Comparison of ENCODE assay signal across 4 cellular contexts in the genomic region with DNA sequence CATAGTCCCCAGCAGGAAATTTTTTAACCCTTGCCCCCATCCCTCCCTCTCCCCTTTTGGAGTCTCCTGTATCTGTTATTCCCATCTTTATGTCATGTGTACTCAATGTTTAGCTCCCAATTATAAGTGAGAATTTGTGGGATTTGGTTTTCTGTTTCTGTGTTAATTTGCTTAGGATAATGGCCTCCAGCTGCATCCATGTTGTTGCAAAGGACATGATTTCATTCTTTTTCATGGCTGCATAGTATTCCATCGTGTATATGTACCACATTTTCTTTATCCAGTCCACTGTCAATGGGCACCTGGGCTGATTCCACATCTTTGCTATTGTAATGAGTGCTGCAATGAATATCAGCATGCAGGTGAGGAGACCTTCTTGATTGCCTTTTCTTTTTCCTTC.
A peak's percentile ranks its signal among the peaks of the same experiment; 100 is the strongest.
TF ChIP-seq lines count a peak whose summit lies in the region.

No MANE protein-coding gene starts in this region.

TF ChIP-seq in A549, 52 proteins besides CTCF, POLR2A, EP300 and RAD21:
- TF ChIP-seq KDM1A (IDR thresholded peaks at IDR 0.05; ENCODE audit: low read depth): 0 out of 2 replicates have a peak, but pooled peaks have one; percentile 22

TF ChIP-seq in HEK293, 187 proteins besides CTCF, POLR2A, EP300 and RAD21 (continued from another document):
- TF ChIP-seq, protein P1, sequence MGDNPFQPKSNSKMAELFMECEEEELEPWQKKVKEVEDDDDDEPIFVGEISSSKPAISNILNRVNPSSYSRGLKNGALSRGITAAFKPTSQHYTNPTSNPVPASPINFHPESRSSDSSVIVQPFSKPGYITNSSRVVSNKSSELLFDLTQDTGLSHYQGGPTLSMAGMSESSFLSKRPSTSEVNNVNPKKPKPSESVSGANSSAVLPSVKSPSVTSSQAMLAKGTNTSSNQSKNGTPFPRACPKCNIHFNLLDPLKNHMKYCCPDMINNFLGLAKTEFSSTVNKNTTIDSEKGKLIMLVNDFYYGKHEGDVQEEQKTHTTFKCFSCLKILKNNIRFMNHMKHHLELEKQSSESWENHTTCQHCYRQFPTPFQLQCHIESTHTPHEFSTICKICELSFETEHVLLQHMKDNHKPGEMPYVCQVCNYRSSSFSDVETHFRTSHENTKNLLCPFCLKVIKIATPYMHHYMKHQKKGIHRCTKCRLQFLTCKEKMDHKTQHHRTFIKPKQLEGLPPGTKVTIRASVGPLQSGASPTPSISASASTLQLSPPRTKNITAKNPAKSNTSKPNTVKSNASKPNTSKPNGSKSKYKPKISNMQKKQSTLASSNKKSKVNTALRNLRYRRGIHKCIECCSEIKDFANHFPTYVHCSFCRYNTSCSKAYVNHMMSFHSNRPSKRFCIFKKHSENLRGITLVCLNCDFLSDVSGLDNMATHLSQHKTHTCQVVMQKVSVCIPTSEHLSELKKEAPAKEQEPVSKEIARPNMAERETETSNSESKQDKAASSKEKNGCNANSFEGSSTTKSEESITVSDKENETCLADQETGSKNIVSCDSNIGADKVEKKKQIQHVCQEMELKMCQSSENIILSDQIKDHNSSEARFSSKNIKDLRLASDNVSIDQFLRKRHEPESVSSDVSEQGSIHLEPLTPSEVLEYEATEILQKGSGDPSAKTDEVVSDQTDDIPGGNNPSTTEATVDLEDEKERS (tag by site-specific recombination; IDR thresholded peaks at IDR 0.05): 0 out of 2 replicates have a peak, but pooled peaks have one; percentile 63
TF ChIP-seq in HEK293: peak in this region for 2; not testable (repeated sequence) for 185.

TF ChIP-seq in K562, 482 proteins besides CTCF, POLR2A, EP300 and RAD21 (continued from another document):
- peak; percentile 69 for TF ChIP-seq RBM25 (IDR thresholded peaks at IDR 0.05; ENCODE audit: low read depth, low read length, severe bottlenecking)
TF ChIP-seq in K562: peak in this region for 2; not testable (repeated sequence) for 480.

TF ChIP-seq in H1, 55 proteins besides CTCF, POLR2A, EP300 and RAD21:
- 0 out of 2 replicates have a peak, but pooled peaks have one; percentile 11 for TF ChIP-seq KDM1A (IDR thresholded peaks at IDR 0.05; ENCODE audit: borderline replicate concordance, low read length)
